In genomic region chr16:4113358-4114256, GRCh38 we compare ENCODE assay signal across 1 cellular context.
TF ChIP-seq lines count a peak whose summit lies in the region.

No MANE protein-coding gene starts in this region.

TF ChIP-seq in HepG2, 621 proteins besides CTCF, POLR2A, EP300 and RAD21 (continued from another document and continues in another):
- TF ChIP-seq ZNF280B (CRISPR knock-in tag; IDR thresholded peaks at IDR 0.05; ENCODE audit: borderline replicate concordance) (no peak), KDM5B (CRISPR knock-in tag; IDR thresholded peaks at IDR 0.05; ENCODE audit: borderline replicate concordance) (no peak), ZFP36L2 (CRISPR knock-in tag; IDR thresholded peaks at IDR 0.05) (no peak), ZBTB39 (CRISPR knock-in tag; IDR thresholded peaks at IDR 0.05) (no peak), RARG (CRISPR knock-in tag; IDR thresholded peaks at IDR 0.05; ENCODE audit: low read depth) (no peak), ZFP1 (CRISPR knock-in tag; IDR thresholded peaks at IDR 0.05) (no peak), ZNF138 (CRISPR knock-in tag; IDR thresholded peaks at IDR 0.05; ENCODE audit: low read depth) (0 out of 2 replicates have a peak, but pooled peaks have one; percentile 67), CENPX (CRISPR knock-in tag; IDR thresholded peaks at IDR 0.05) (no peak), JUNB (CRISPR knock-in tag; IDR thresholded peaks at IDR 0.05; ENCODE audit: borderline replicate concordance) (no peak), HNRNPH1 (optimal IDR thresholded peaks at IDR 0.05; ENCODE audit: low read depth, low read length) (no peak), MYPOP (CRISPR knock-in tag; IDR thresholded peaks at IDR 0.05) (0 out of 2 replicates have a peak, but pooled peaks have one; percentile 65), KDM3A (CRISPR knock-in tag; IDR thresholded peaks at IDR 0.05; ENCODE audit: low read depth) (no peak), FOSL1 (CRISPR knock-in tag; IDR thresholded peaks at IDR 0.05; ENCODE audit: borderline replicate concordance) (no peak), ZNF17 (CRISPR knock-in tag; IDR thresholded peaks at IDR 0.05) (no peak), HDAC2 (CRISPR knock-in tag; IDR thresholded peaks at IDR 0.05) (peak; percentile 69), ZNF512 (CRISPR knock-in tag; IDR thresholded peaks at IDR 0.05) (no peak), ZBTB34 (CRISPR knock-in tag; IDR thresholded peaks at IDR 0.05) (no peak), CHD4 (IDR thresholded peaks at IDR 0.05; ENCODE audit: borderline replicate concordance, low read length) (no peak), THRA (CRISPR knock-in tag; IDR thresholded peaks at IDR 0.05; ENCODE audit: borderline replicate concordance) (peak; percentile 84; the same call in 1 of the 2 replicates), ZNF354B (CRISPR knock-in tag; IDR thresholded peaks at IDR 0.05) (no peak), TIGD3 (CRISPR knock-in tag; IDR thresholded peaks at IDR 0.05; ENCODE audit: borderline replicate concordance) (no peak), ZNF430 (CRISPR knock-in tag; IDR thresholded peaks at IDR 0.05) (no peak), PHB2 (IDR thresholded peaks at IDR 0.05; ENCODE audit: partially characterized antibody) (no peak), NFIC (IDR thresholded peaks at IDR 0.05; ENCODE audit: low read length) (no peak), ZNF597 (CRISPR knock-in tag; IDR thresholded peaks at IDR 0.05) (no peak), IRF2 (CRISPR knock-in tag; IDR thresholded peaks at IDR 0.05) (0 out of 2 replicates have a peak, but pooled peaks have one; percentile 44), ZFAT (CRISPR knock-in tag; conservative IDR thresholded peaks at IDR 0.05) (no peak), SRY (CRISPR knock-in tag; IDR thresholded peaks at IDR 0.05) (no peak), SUZ12 (IDR thresholded peaks at IDR 0.05; ENCODE audit: low read depth, low read length) (no peak), MZF1 (CRISPR knock-in tag; IDR thresholded peaks at IDR 0.05; ENCODE audit: borderline replicate concordance) (no peak), ZFP82 (CRISPR knock-in tag; IDR thresholded peaks at IDR 0.05; ENCODE audit: borderline replicate concordance) (no peak), ZSCAN30 (CRISPR knock-in tag; IDR thresholded peaks at IDR 0.05) (no peak), CCAR2 (optimal IDR thresholded peaks at IDR 0.05; ENCODE audit: low read depth, low read length) (no peak)
- TF ChIP-seq, protein P1, sequence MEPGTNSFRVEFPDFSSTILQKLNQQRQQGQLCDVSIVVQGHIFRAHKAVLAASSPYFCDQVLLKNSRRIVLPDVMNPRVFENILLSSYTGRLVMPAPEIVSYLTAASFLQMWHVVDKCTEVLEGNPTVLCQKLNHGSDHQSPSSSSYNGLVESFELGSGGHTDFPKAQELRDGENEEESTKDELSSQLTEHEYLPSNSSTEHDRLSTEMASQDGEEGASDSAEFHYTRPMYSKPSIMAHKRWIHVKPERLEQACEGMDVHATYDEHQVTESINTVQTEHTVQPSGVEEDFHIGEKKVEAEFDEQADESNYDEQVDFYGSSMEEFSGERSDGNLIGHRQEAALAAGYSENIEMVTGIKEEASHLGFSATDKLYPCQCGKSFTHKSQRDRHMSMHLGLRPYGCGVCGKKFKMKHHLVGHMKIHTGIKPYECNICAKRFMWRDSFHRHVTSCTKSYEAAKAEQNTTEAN (CRISPR knock-in tag; conservative IDR thresholded peaks at IDR 0.05): 0 out of 2 replicates have a peak, but pooled peaks have one; percentile 24
- TF ChIP-seq, protein P2, sequence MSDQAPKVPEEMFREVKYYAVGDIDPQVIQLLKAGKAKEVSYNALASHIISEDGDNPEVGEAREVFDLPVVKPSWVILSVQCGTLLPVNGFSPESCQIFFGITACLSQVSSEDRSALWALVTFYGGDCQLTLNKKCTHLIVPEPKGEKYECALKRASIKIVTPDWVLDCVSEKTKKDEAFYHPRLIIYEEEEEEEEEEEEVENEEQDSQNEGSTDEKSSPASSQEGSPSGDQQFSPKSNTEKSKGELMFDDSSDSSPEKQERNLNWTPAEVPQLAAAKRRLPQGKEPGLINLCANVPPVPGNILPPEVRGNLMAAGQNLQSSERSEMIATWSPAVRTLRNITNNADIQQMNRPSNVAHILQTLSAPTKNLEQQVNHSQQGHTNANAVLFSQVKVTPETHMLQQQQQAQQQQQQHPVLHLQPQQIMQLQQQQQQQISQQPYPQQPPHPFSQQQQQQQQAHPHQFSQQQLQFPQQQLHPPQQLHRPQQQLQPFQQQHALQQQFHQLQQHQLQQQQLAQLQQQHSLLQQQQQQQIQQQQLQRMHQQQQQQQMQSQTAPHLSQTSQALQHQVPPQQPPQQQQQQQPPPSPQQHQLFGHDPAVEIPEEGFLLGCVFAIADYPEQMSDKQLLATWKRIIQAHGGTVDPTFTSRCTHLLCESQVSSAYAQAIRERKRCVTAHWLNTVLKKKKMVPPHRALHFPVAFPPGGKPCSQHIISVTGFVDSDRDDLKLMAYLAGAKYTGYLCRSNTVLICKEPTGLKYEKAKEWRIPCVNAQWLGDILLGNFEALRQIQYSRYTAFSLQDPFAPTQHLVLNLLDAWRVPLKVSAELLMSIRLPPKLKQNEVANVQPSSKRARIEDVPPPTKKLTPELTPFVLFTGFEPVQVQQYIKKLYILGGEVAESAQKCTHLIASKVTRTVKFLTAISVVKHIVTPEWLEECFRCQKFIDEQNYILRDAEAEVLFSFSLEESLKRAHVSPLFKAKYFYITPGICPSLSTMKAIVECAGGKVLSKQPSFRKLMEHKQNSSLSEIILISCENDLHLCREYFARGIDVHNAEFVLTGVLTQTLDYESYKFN (CRISPR knock-in tag; conservative IDR thresholded peaks at IDR 0.05): peak; percentile 72
- TF ChIP-seq, protein P3, sequence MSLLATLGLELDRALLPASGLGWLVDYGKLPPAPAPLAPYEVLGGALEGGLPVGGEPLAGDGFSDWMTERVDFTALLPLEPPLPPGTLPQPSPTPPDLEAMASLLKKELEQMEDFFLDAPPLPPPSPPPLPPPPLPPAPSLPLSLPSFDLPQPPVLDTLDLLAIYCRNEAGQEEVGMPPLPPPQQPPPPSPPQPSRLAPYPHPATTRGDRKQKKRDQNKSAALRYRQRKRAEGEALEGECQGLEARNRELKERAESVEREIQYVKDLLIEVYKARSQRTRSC (CRISPR knock-in tag; IDR thresholded peaks at IDR 0.05; ENCODE audit: low read depth): no peak
- TF ChIP-seq, protein P4, sequence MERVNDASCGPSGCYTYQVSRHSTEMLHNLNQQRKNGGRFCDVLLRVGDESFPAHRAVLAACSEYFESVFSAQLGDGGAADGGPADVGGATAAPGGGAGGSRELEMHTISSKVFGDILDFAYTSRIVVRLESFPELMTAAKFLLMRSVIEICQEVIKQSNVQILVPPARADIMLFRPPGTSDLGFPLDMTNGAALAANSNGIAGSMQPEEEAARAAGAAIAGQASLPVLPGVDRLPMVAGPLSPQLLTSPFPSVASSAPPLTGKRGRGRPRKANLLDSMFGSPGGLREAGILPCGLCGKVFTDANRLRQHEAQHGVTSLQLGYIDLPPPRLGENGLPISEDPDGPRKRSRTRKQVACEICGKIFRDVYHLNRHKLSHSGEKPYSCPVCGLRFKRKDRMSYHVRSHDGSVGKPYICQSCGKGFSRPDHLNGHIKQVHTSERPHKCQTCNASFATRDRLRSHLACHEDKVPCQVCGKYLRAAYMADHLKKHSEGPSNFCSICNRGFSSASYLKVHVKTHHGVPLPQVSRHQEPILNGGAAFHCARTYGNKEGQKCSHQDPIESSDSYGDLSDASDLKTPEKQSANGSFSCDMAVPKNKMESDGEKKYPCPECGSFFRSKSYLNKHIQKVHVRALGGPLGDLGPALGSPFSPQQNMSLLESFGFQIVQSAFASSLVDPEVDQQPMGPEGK (CRISPR knock-in tag; IDR thresholded peaks at IDR 0.05): peak; percentile 60
- TF ChIP-seq, protein P5, sequence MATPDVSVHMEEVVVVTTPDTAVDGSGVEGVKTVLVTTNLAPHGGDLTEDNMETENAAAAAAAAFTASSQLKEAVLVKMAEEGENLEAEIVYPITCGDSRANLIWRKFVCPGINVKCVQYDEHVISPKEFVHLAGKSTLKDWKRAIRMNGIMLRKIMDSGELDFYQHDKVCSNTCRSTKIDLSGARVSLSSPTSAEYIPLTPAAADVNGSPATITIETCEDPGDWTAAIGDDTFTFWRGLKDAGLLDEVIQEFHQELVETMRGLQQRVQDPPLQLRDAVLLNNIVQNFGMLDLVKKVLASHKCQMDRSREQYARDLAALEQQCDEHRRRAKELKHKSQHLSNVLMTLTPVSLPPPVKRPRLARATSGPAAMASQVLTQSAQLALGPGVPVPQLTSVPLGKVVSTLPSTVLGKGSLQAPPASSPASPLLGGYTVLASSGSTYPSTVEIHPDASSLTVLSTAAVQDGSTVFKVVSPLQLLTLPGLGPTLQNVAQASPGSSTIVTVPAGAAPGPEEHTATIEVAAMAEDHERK (CRISPR knock-in tag; IDR thresholded peaks at IDR 0.05; ENCODE audit: low read depth): no peak
